Comparison of ENCODE assay signal across 6 cellular contexts in genomic region chr1:154956557-154956956, GRCh38.
DNase-seq lines count a peak whose midpoint lies in the region; ATAC-seq and TF ChIP-seq lines count a peak whose summit lies in the region.

No MANE protein-coding gene starts in this region.

- peak overlapping the region; percentile 73 to 91 for H3K4me3 ChIP-seq in foreskin fibroblast (ENCODE audit: low read depth in 1 of 2, low read length in 2 of 2)
- H3K4me3 ChIP-seq in stomach smooth muscle (ENCODE audit: low read length in 2 of 2): peak overlapping the region; percentile 89 to 92

- H3K27ac ChIP-seq in stomach smooth muscle (ENCODE audit: low read length): peak overlapping the region; percentile 90

- H3K36me3 ChIP-seq in stomach smooth muscle (ENCODE audit: control insufficient read depth in 2 of 2, insufficient read depth in 2 of 2, low read length in 2 of 2): peaks cover 5 to 8% of the 10 kb centered on the region in 2 donors

- H3K9me3 ChIP-seq in stomach smooth muscle (ENCODE audit: control insufficient read depth in 2 of 2, low read length in 2 of 2): no peaks in the 10 kb centered on the region

- no peak for ATAC-seq in HG02840 (IDR thresholded peaks at IDR 0.05; ENCODE audit: low FRiP score, unreplicated experiment)

- no peak for TF ChIP-seq CTCF in foreskin fibroblast (IDR thresholded peaks at IDR 0.05; ENCODE audit: low read depth, low read length)

- DNase-seq in DMS53 (lab: John Stamatoyannopoulos, UW): peak; percentile 42
- DNase-seq in DMS53 treated with DMSO at 0.1 percent for 48 hours (lab: John Stamatoyannopoulos, UW; ENCODE audit: unreplicated experiment): no peak
- peak in 1 of 2 donors; percentile 34 for DNase-seq in foreskin fibroblast
- DNase-seq in SHP77 treated with DMSO at 0.1 percent for 48 hours (lab: John Stamatoyannopoulos, UW): no peak

- no peaks in the 10 kb centered on the region for H3K27me3 ChIP-seq in stomach smooth muscle (ENCODE audit: control insufficient read depth in 1 of 2, insufficient read depth in 2 of 2, low read length in 2 of 2)

- H3K4me1 ChIP-seq in stomach smooth muscle (ENCODE audit: control insufficient read depth, insufficient read depth, low read length): peaks cover 62% of the 10 kb centered on the region

- H3K9ac ChIP-seq in stomach smooth muscle (ENCODE audit: low read length in 2 of 2): peak overlapping the region; percentile 65 to 84
